In the genomic region with DNA sequence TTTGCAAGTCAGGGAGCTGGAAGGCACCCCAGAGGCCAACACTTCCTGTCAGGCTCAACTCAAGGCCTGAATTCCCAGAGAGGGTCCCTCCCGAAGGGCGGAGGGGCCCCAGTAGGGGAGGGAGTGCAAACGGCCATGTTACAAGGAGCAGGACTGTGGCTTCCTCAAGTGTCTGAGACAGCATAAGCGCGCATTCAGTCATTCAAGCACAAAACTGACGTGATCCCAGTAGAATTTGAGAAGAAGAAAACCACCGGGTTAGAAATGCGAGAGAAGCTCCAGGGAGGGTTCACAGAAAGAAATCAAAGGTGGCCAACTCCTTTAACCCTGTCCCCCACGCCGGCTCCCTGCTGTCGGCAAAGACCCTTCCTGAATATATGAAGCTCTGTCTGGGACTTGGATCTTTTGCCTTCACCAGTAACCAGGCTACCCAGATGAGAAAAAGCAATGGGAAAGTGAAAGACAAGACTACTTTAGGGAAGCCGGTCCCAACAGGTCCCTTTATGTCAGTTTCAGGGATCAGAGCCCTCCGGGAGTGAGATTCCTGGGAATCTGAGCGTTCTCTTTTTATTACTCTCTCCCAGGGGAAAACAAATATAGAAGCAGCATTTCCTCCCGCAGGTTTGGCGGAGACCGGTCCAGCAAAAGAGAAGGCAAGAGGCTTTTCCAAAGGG, we compare ENCODE assay signal across 9 cellular contexts. TPM values are rescaled to one million over a fixed set of nuclear protein-coding genes. Genes with fewer than 3 reads are reported as not detected.
DNase-seq lines count a peak whose midpoint lies in the region; ATAC-seq and TF ChIP-seq lines count a peak whose summit lies in the region.
"Had no signal": no experiment of that assay in that cellular context is flagged by ENCODE, and none has a peak within 500 bp of the region (broad histone marks: within the 10 kb centered on the region; RNA-seq: fewer than 3 reads in every experiment).

No MANE protein-coding gene starts in this region.

- H3K36me3 Mint-ChIP-seq in neural progenitor cell = no peaks in the 10 kb centered on the region

- H2AFZ ChIP-seq in neural progenitor cell (replicated peaks) = peak overlapping the region; percentile 80

- in situ Hi-C loops in KBM-7 (cut with MboI; ENCODE audit: low pct_unique_long_range_greater_than_20kb, low sequenced_read_pairs) = no loop called here

- H3K36me3 ChIP-seq in RWPE2 (ENCODE audit: low read depth) (no peaks in the 10 kb centered on the region), neural progenitor cell (no peaks in the 10 kb centered on the region)

- H4K20me1 ChIP-seq in neural progenitor cell (ENCODE audit: low read depth) = no peaks in the 10 kb centered on the region

- DNase-seq in AG10803 (ENCODE audit: low read depth) (no peak), RWPE2 (ENCODE audit: low spot score) (no peak), fibroblast of mammary gland (ENCODE audit: low read depth) (no peak), neural progenitor cell (ENCODE audit: low spot score) (peak; percentile 27), SK-N-DZ (ENCODE audit: low spot score) (no peak), KBM-7 (no peak), middle frontal gyrus (ENCODE audit: extremely low spot score, low spot score) (no peak)
- no peak for DNase-seq in stimulated activated naive CD4-positive, alpha-beta T cell (lab: John Stamatoyannopoulos, UW)
- DNase-seq: DMS79 had no signal

- TF ChIP-seq CTCF in AG10803 (conservative IDR thresholded peaks at IDR 0.05; ENCODE audit: low read length) = no peak
- TF ChIP-seq CTCF in RWPE2 (IDR thresholded peaks at IDR 0.05; ENCODE audit: poor library complexity, severe bottlenecking) = no peak
- no peak for TF ChIP-seq CTCF in fibroblast of mammary gland (conservative IDR thresholded peaks at IDR 0.05; ENCODE audit: control insufficient read depth, insufficient read depth, low read depth, low read length)
- no peak for TF ChIP-seq CTCF in neural progenitor cell (IDR thresholded peaks at IDR 0.05)

- peaks cover 36% of the 10 kb centered on the region for H3K27me3 Mint-ChIP-seq in neural progenitor cell (ENCODE audit: insufficient read depth, low read depth)

- peak; percentile 5; the same call in 1 of the 3 replicates for ATAC-seq in RWPE2 (ENCODE audit: low read depth)

- H3K4me3 ChIP-seq in AG10803 (ENCODE audit: low read length) (peak overlapping the region; percentile 36), RWPE2 (ENCODE audit: severe bottlenecking) (peak overlapping the region; percentile 48), fibroblast of mammary gland (ENCODE audit: control insufficient read depth, low read depth, low read length) (peak overlapping the region; percentile 4), neural progenitor cell (peak overlapping the region; percentile 61)

- H3K4me3 Mint-ChIP-seq in neural progenitor cell = peak overlapping the region; percentile 94

- no peaks in the 10 kb centered on the region for H3K79me2 ChIP-seq in neural progenitor cell (ENCODE audit: low read depth)

- H3K27ac Mint-ChIP-seq in neural progenitor cell = peak overlapping the region; percentile 40

- H3K9me3 Mint-ChIP-seq in neural progenitor cell = no peaks in the 10 kb centered on the region

- peaks cover 55% of the 10 kb centered on the region for H3K4me1 Mint-ChIP-seq in neural progenitor cell

- H3F3A ChIP-seq in neural progenitor cell (ENCODE audit: low read depth) = peaks cover 16% of the 10 kb centered on the region

- peak overlapping the region; percentile 40 for H3K27ac ChIP-seq in RWPE2 (ENCODE audit: poor library complexity, severe bottlenecking)
- H3K27ac ChIP-seq in neural progenitor cell = no peak overlapping the region

- H3K4me2 ChIP-seq in neural progenitor cell = peak overlapping the region; percentile 81

- H3K27me3 ChIP-seq in RWPE2 (ENCODE audit: insufficient read depth, poor library complexity, severe bottlenecking) = no peaks in the 10 kb centered on the region
- H3K27me3 ChIP-seq in neural progenitor cell = peaks cover 67% of the 10 kb centered on the region

- no peak overlapping the region for H3K9ac ChIP-seq in neural progenitor cell

- H3K9me3 ChIP-seq in RWPE2 (ENCODE audit: severe bottlenecking) (no peaks in the 10 kb centered on the region), neural progenitor cell (ENCODE audit: low read depth) (no peaks in the 10 kb centered on the region)

- H3K4me1 ChIP-seq in RWPE2 (ENCODE audit: insufficient read depth, poor library complexity, severe bottlenecking) (peaks cover 13% of the 10 kb centered on the region), neural progenitor cell (peaks cover 15% of the 10 kb centered on the region)

RNA-seq across cellular contexts. Expression of gene AFAP1L2, which starts 1.3 kb away (rescaled TPM):
- 4.8 and 6.9 TPM in 2 replicates for total RNA-seq in neural progenitor cell (ENCODE audit: low replicate concordance)
- polyA plus RNA-seq in SK-N-DZ (2014; cell fraction: cytosol; rRNA removed) = 0.06 and 0.48 TPM in 2 replicates
- polyA plus RNA-seq in SK-N-DZ (2014; cell fraction: nucleus; rRNA removed) = 1.8 TPM in 2 replicates

Comparison
In these comparisons a context has a peak if more than half of its experiments do, and no peak if none do; other contexts are left out.
1. H3K4me3 ChIP-seq: peak in every context shown above with its lines; median percentile 61 in neural progenitor cell; 48 in RWPE2; 36 in AG10803; 4 in fibroblast of mammary gland.